8 cellular contexts compared by ENCODE assay signal in genomic region chrX:55488559-55489314, GRCh38.
DNase-seq lines count a peak whose midpoint lies in the region; FAIRE-seq and TF ChIP-seq lines count a peak whose summit lies in the region.

No MANE protein-coding gene starts in this region.

- TF ChIP-seq CTCF in GM06990 (IDR thresholded peaks at IDR 0.05; ENCODE audit: insufficient read depth, low read length, poor library complexity, severe bottlenecking): no peak

- in situ Hi-C loops in HAP-1 (cut with MboI; ENCODE audit: low sequenced_read_pairs): no loop called here

- H3K4me1 ChIP-seq in HAP-1: peaks cover 4% of the 10 kb centered on the region

- no peak for FAIRE-seq in RCC 7860 (lab: Jason Lieb, UNC)

- DNase-seq in GM06990 (ENCODE audit: extremely low read depth, insufficient read length) (peak; percentile 73), HAP-1 (ENCODE audit: low spot score in 2 of 2) (peak; percentile 43 to 77), NCI-H1092 treated with DMSO at 0.1 percent for 48 hours (lab: John Stamatoyannopoulos, UW) (peak; percentile 79), kidney tubule cell (ENCODE audit: low spot score) (peak; percentile 45), RCC 7860 (ENCODE audit: low spot score) (no peak)
- DNase-seq in activated CD4-positive, CD25-positive, alpha-beta regulatory T cell (lab: John Stamatoyannopoulos, UW): peak; percentile 22 to 55 (median 40)
- peak; percentile 69 for DNase-seq in central memory CD4-positive, alpha-beta T cell
- DNase-seq in stimulated activated CD4-positive, alpha-beta T cell treated with anti-CD3 and anti-CD28 coated beads, Interleukin-2, amount 100 ng/mL, for 4 hours (ENCODE audit: low read depth): peak; percentile 42

- H3K36me3 ChIP-seq in GM06990 (ENCODE audit: control insufficient read depth, insufficient read depth, low read length) (no peaks in the 10 kb centered on the region), HAP-1 (replicated peaks) (no peaks in the 10 kb centered on the region; the same call in 1 of the 2 replicates)

- H3K9me3 ChIP-seq in HAP-1: no peaks in the 10 kb centered on the region

- peak overlapping the region; percentile 76 for H3K4me3 ChIP-seq in GM06990 (replicated peaks; ENCODE audit: low read depth, low read length)
- H3K4me3 ChIP-seq in HAP-1: peak overlapping the region; percentile 50

- H3K27me3 ChIP-seq in GM06990 (replicated peaks; ENCODE audit: control insufficient read depth, insufficient read depth, low read length) (no peaks in the 10 kb centered on the region), HAP-1 (ENCODE audit: low read depth) (no peaks in the 10 kb centered on the region)
